8 cellular contexts compared by ENCODE assay signal in the genomic region with DNA sequence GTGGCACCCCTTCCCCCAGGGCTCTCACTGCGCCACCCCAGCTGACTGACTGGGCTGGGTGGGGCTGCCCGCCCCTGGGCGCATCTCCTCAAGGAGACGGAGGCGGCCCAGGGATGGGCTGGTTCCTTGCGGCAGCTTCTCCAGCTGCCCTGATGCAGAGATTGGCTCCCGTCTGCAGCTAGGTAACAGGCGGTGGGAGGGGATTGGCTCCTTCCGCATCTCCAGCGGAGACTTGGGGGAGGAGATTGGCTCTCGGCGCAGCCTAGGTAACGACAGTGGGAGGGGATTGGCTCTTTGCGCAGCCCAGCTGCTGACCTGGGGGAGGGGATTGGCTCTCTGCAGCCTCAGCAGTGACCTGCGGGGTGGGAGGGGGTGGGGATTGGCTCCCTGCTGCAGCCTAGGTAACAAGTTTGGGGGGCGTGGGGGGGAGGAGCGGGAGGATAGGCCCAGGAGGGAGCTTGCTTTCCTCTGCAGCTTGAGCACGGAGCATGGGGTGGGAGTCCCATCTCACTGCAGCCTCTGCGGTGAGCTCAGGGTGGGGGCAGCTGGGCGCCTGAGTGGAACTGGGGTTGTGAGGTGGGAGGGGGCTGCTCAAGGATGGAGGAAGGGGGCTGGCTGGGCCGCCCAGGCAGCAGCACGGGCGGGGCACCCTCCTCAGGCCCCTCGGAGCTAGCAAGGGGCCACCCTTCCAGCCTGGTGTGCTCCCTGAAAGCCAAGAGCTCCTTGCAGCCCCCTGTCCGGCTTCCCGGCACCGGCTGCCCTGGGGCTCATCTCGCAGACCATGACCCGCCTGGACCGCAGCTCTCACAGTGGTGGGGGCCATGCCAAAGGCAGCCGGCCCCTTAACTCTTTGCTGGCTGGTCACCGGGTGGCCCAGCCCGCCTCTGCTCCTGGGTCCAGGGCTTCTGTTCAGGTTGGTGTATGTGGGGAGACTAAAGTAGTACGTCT. TPM values are rescaled to one million over a fixed set of nuclear protein-coding genes. Genes with fewer than 3 reads are reported as not detected.
DNase-seq lines count a peak whose midpoint lies in the region; ATAC-seq lines count a peak whose summit lies in the region.

No MANE protein-coding gene starts in this region.

- H3K9me3 ChIP-seq in GM23248 (ENCODE audit: low read depth), result no peaks in the 10 kb centered on the region
- no peaks in the 10 kb centered on the region for H3K9me3 ChIP-seq in stomach smooth muscle (ENCODE audit: control insufficient read depth in 2 of 2, low read length in 2 of 2)

- WGBS in GM23248 (ENCODE audit: low coverage in 1 of 2, low lambda C conversion rate in 2 of 2, missing lambda C conversion rate in 2 of 2), 2 experiments, result 20% methylated on average over 27 to 32 of the region's 34 CpGs

- intact Hi-C loops in left colon (cut with DNase I, micrococcal nuclease), result no loop called here

- peak overlapping the region; percentile 92 for H3K4me2 ChIP-seq in GM23248 (ENCODE audit: unreplicated experiment)

- ATAC-seq in left colon (peak; percentile 21), GM18873 (IDR thresholded peaks at IDR 0.05; ENCODE audit: low FRiP score, unreplicated experiment) (no peak), HG03442 (IDR thresholded peaks at IDR 0.05; ENCODE audit: unreplicated experiment) (no peak), GM19351 (IDR thresholded peaks at IDR 0.05; ENCODE audit: unreplicated experiment) (no peak)

- H4K20me1 ChIP-seq in GM23248 (ENCODE audit: insufficient read depth), result no peaks in the 10 kb centered on the region

- H3K9me2 ChIP-seq in GM23248 (ENCODE audit: insufficient read depth), result no peaks in the 10 kb centered on the region

- in situ Hi-C loops in GM23248 (cut with MboI), result no loop called here

- H3K79me2 ChIP-seq in GM23248 (ENCODE audit: insufficient read depth), result peaks cover 85% of the 10 kb centered on the region

- H3K27me3 ChIP-seq in GM23248 (replicated peaks; ENCODE audit: insufficient read depth), result no peaks in the 10 kb centered on the region
- no peaks in the 10 kb centered on the region for H3K27me3 ChIP-seq in stomach smooth muscle (ENCODE audit: control insufficient read depth in 1 of 2, insufficient read depth in 2 of 2, low read length in 2 of 2)

- DNase-seq in GM23248, result peak; percentile 88
- DNase-seq in NCI-H510A treated with DMSO at 0.1 percent for 48 hours (lab: John Stamatoyannopoulos, UW), result peak; percentile 99
- peak; percentile 90 for DNase-seq in cerebellum (ENCODE audit: low spot score)
- peak; percentile 32 to 62 for DNase-seq in left colon

- peaks cover 38% of the 10 kb centered on the region for H3F3A ChIP-seq in GM23248 (ENCODE audit: insufficient read depth)

- H3K4me3 ChIP-seq in GM23248 (peak overlapping the region; percentile 64), stomach smooth muscle (ENCODE audit: low read length in 2 of 2) (peak overlapping the region; percentile 13 to 58)

- H3K36me3 ChIP-seq in GM23248 (ENCODE audit: low read depth) (peaks cover 16% of the 10 kb centered on the region; the same call in 1 of the 2 replicates), stomach smooth muscle (ENCODE audit: control insufficient read depth in 2 of 2, insufficient read depth in 2 of 2, low read length in 2 of 2) (peaks cover 35 to 53% of the 10 kb centered on the region in 2 donors)

- no peak overlapping the region for H2AFZ ChIP-seq in GM23248

- H3K27ac ChIP-seq in GM23248, result peak overlapping the region; percentile 91
- peak overlapping the region; percentile 92 for H3K27ac ChIP-seq in stomach smooth muscle (ENCODE audit: low read length)

- peaks cover 68% of the 10 kb centered on the region for H3K4me1 ChIP-seq in GM23248 (ENCODE audit: insufficient read depth)
- H3K4me1 ChIP-seq in stomach smooth muscle (ENCODE audit: control insufficient read depth, insufficient read depth, low read length), result peaks cover 65% of the 10 kb centered on the region

- H3K9ac ChIP-seq in GM23248 (peak overlapping the region; percentile 93), stomach smooth muscle (ENCODE audit: low read length in 2 of 2) (peak overlapping the region; percentile 21 to 48)

RNA-seq across cellular contexts. Expression of a gene that starts 6.4 kb away (rescaled TPM):
- total RNA-seq in GM23248 (2014; rRNA removed; shearing (Covaris generic)), result 65.6 and 66.4 TPM in 2 replicates
- polyA plus RNA-seq in GM23248 (2016; fragmentation: Nextera tagmentation; extraction: Ambion mirVana), result 28.0 and 31.4 TPM in 2 replicates
- total RNA-seq in cerebellum, result 45.1 TPM
- 100 to 1,000 TPM; 223 to 245 TPM for total RNA-seq in left colon

RNA-seq across cellular contexts. Expression of a gene that starts 16.9 kb away (rescaled TPM):
- 148 and 179 TPM in 2 replicates for total RNA-seq in GM23248 (2014; rRNA removed; shearing (Covaris generic))
- 399 and 401 TPM in 2 replicates for polyA plus RNA-seq in GM23248 (2016; fragmentation: Nextera tagmentation; extraction: Ambion mirVana)
- 2.9 TPM for total RNA-seq in cerebellum
- 1 to 10 TPM; 7.1 to 8.7 TPM for total RNA-seq in left colon

RNA-seq across cellular contexts. Expression of a gene that starts 46.8 kb away (rescaled TPM):
- total RNA-seq in GM23248 (2014; rRNA removed; shearing (Covaris generic)), result 53.6 and 67.7 TPM in 2 replicates
- 36.8 and 40.0 TPM in 2 replicates for polyA plus RNA-seq in GM23248 (2016; fragmentation: Nextera tagmentation; extraction: Ambion mirVana)
- total RNA-seq in cerebellum (65.9 TPM), left colon (10 to 100 TPM; 22.7 to 31.0 TPM)

RNA-seq across cellular contexts. Expression of a gene that starts 53.1 kb away (rescaled TPM):
- total RNA-seq in GM23248 (2014; rRNA removed; shearing (Covaris generic)), result 10.5 and 14.7 TPM in 2 replicates
- 17.5 and 18.0 TPM in 2 replicates for polyA plus RNA-seq in GM23248 (2016; fragmentation: Nextera tagmentation; extraction: Ambion mirVana)
- 8.7 TPM for total RNA-seq in cerebellum
- total RNA-seq in left colon, result 10 to 100 TPM; 19.2 to 20.7 TPM

Comparison
In these comparisons a context has a peak if more than half of its experiments do, and no peak if none do; other contexts are left out.
1. DNase-seq: peak in every context shown above with its lines; median percentile 99 in NCI-H510A treated with DMSO at 0.1 percent for 48 hours; 90 in cerebellum; 88 in GM23248; 47 in left colon.
2. RNA of a gene that starts 16.9 kb away (total RNA-seq): 148 to 179 TPM in GM23248; 7.1 to 8.7 TPM in left colon and 2.9 TPM in cerebellum (single experiment); every median in the first group is over 10 times any median in the second.